9 cellular contexts compared by ENCODE assay signal in genomic region chr14:77862154-77862783, GRCh38.
DNase-seq lines count a peak whose midpoint lies in the region; ATAC-seq, FAIRE-seq and TF ChIP-seq lines count a peak whose summit lies in the region.
"Had no signal": no experiment of that assay in that cellular context is flagged by ENCODE, and none has a peak within 500 bp of the region (broad histone marks: within the 10 kb centered on the region; RNA-seq: fewer than 3 reads in every experiment).

No MANE protein-coding gene starts in this region.

- ATAC-seq in GM21619 (IDR thresholded peaks at IDR 0.05; ENCODE audit: unreplicated experiment): peak; percentile 67

- peak; percentile 82 for TF ChIP-seq CTCF in MM.1S (IDR thresholded peaks at IDR 0.05; ENCODE audit: low read length)
- TF ChIP-seq CTCF in kidney (IDR thresholded peaks at IDR 0.05; ENCODE audit: borderline replicate concordance, extremely low read depth, insufficient read depth): peak; percentile 93

- no peaks in the 10 kb centered on the region for H3K4me1 ChIP-seq in MM.1S (ENCODE audit: low read length)
- H3K4me1 ChIP-seq in kidney (ENCODE audit: control insufficient read depth in 1 of 2, insufficient read depth in 1 of 2, low read depth in 1 of 2, low read length in 2 of 2): no peaks in the 10 kb centered on the region

- DNase-seq in EL (peak; percentile 59), MM.1S (peak; percentile 36), caudate nucleus (lab: John Stamatoyannopoulos, UW) (peak in 58 of 61 donors; percentile 12 to 80 (median 60)), kidney (peak; percentile 82), amniotic stem cell (lab: John Stamatoyannopoulos, UW) (no peak)
- DNase-seq in activated CD4-positive, CD25-positive, alpha-beta regulatory T cell treated with anti-CD3 and anti-CD28 coated beads, Interleukin-2, amount 50 U/mL, for 72 hours: peak; percentile 82
- peak; percentile 56 to 67 (median 60) for DNase-seq in stimulated activated CD4-positive, alpha-beta T cell treated with anti-CD3 and anti-CD28 coated beads, Interleukin-1b, Interleukin-23, amount 100 ng/mL, for 24 hours (ENCODE audit: low read depth in 4 of 4, low spot score in 1 of 4)

- no peaks in the 10 kb centered on the region for H3K79me2 ChIP-seq in MM.1S (ENCODE audit: low read length)

- H3K36me3 ChIP-seq in MM.1S (replicated peaks; ENCODE audit: insufficient read depth, low read length) (no peaks in the 10 kb centered on the region), kidney (ENCODE audit: control insufficient read depth in 1 of 2, insufficient read depth in 2 of 2, low read length in 2 of 2) (no peaks in the 10 kb centered on the region)

- H3K4me2 ChIP-seq in MM.1S (ENCODE audit: low read depth, low read length): no peak overlapping the region

- no peak overlapping the region for H3K27ac ChIP-seq in MM.1S (ENCODE audit: low read length)
- H3K27ac ChIP-seq in caudate nucleus (ENCODE audit: low read depth, low read length): no peak overlapping the region
- no peak overlapping the region for H3K27ac ChIP-seq in kidney (ENCODE audit: low read depth in 2 of 2, low read length in 2 of 2)
- H3K27ac ChIP-seq: epithelial cell of prostate had no signal

- no peak overlapping the region for H2AFZ ChIP-seq in MM.1S (ENCODE audit: low read length)

- no peaks in the 10 kb centered on the region for H3K9me2 ChIP-seq in MM.1S (replicated peaks; ENCODE audit: insufficient read depth, low read length)

- H3K4me3 ChIP-seq in MM.1S (ENCODE audit: low read length) (no peak overlapping the region), kidney (ENCODE audit: low read length in 2 of 2) (no peak overlapping the region)

- no peak overlapping the region for H3K9ac ChIP-seq in MM.1S (ENCODE audit: low read length)
- H3K9ac ChIP-seq in kidney (ENCODE audit: low read length in 2 of 2): no peak overlapping the region

- H4K20me1 ChIP-seq in MM.1S (ENCODE audit: insufficient read depth, low read length): no peaks in the 10 kb centered on the region

- no peaks in the 10 kb centered on the region for H3K27me3 ChIP-seq in MM.1S (replicated peaks; ENCODE audit: insufficient read depth, low read length)

- no peak for FAIRE-seq in kidney (lab: Jason Lieb, UNC)

- H3K9me3 ChIP-seq in MM.1S (replicated peaks; ENCODE audit: insufficient read depth, low read length) (no peaks in the 10 kb centered on the region), kidney (ENCODE audit: control insufficient read depth in 1 of 2, low read length in 2 of 2) (no peaks in the 10 kb centered on the region)

- no peaks in the 10 kb centered on the region for H3F3A ChIP-seq in MM.1S (ENCODE audit: insufficient read depth, low read length)

- intact Hi-C loops in kidney (cut with DNase I): loop anchor here (10.0 kb wide), 1 partner anchor 703 kb away; no protein-coding TSS in a partner anchor
